Comparison of ENCODE assay signal across 7 cellular contexts in genomic region chr1:143884932-143885574, GRCh38.
A peak's percentile ranks its signal among the peaks of the same experiment; 100 is the strongest.
DNase-seq lines count a peak whose midpoint lies in the region; ATAC-seq and TF ChIP-seq lines count a peak whose summit lies in the region.
"Not testable (repeated sequence)": the region's sequence is repeated elsewhere in the genome, so short reads cannot be mapped to it uniquely, and the experiment has no call there.

No MANE protein-coding gene starts in this region.

- WGBS in spleen, 5 donors = 0 to 2% (median 1%) methylated on average over 9 to 32 of the region's 53 CpGs; no CpG with 5 or more reads in 2 of the 5 donors

- H3K27ac ChIP-seq in spleen = peak overlapping the region in 3 of 8 donors; percentile 54 to 74 (median 65)

- not testable (repeated sequence) for H3K9me3 ChIP-seq in spleen

- not testable (repeated sequence) for H3K4me1 Mint-ChIP-seq in brain

- not testable (repeated sequence) for H3K9me3 Mint-ChIP-seq in brain

- peak; percentile 16 for DNase-seq in NCI-H1105 (lab: John Stamatoyannopoulos, UW)
- peak; percentile 46 to 63 for DNase-seq in activated CD4-positive, alpha-beta T cell treated with anti-CD3 and anti-CD28 coated beads for 24 hours (ENCODE audit: low read depth in 2 of 2)
- peak; percentile 9 for DNase-seq in inferior parietal cortex (ENCODE audit: extremely low spot score)
- DNase-seq in spleen = peak; percentile 92

- intact Hi-C loops in spleen (cut with DNase I; ENCODE audit: low total_unique reads) = not testable (repeated sequence)

- ATAC-seq in GM18511 (IDR thresholded peaks at IDR 0.05; ENCODE audit: unreplicated experiment) (peak; percentile 96), HG02759 (IDR thresholded peaks at IDR 0.05; ENCODE audit: unreplicated experiment) (peak; percentile 93)

- not testable (repeated sequence) for H3K36me3 ChIP-seq in spleen

- peak; percentile 46 to 55 for TF ChIP-seq CTCF in brain (conservative IDR thresholded peaks at IDR 0.05)
- peak in 7 of 11 experiments; percentile 31 to 78 (median 64) for TF ChIP-seq CTCF in spleen (IDR thresholded peaks at IDR 0.05 in 8 of 11, conservative IDR thresholded peaks at IDR 0.05 in 3 of 11)

- not testable (repeated sequence) for TF ChIP-seq POLR2A in spleen (IDR thresholded peaks at IDR 0.05)

- not testable (repeated sequence) for H3K27ac Mint-ChIP-seq in brain

- H3K27me3 Mint-ChIP-seq in brain = not testable (repeated sequence)

- peak overlapping the region in 4 of 8 donors; percentile 24 to 63 (median 34) for H3K4me3 ChIP-seq in spleen

- H3K4me3 Mint-ChIP-seq in brain = not testable (repeated sequence)

- H3K36me3 Mint-ChIP-seq in brain = not testable (repeated sequence)

- not testable (repeated sequence) for H3K27me3 ChIP-seq in spleen (replicated peaks in 1 of 7)

- H3K4me1 ChIP-seq in spleen = not testable (repeated sequence)

Comparison
In these comparisons a context has a peak if more than half of its experiments do, and no peak if none do; other contexts are left out.
1. DNase-seq: peak in every context shown above with its lines; median percentile 92 in spleen; 54 in activated CD4-positive, alpha-beta T cell treated with anti-CD3 and anti-CD28 coated beads for 24 hours; 16 in NCI-H1105; 9 in inferior parietal cortex.